8 cellular contexts compared by ENCODE assay signal in genomic region chr15:68114356-68114755, GRCh38.
DNase-seq lines count a peak whose midpoint lies in the region; ATAC-seq and TF ChIP-seq lines count a peak whose summit lies in the region.

No MANE protein-coding gene starts in this region.

- ATAC-seq in T-cell (replicated peaks in 1 of 4) (peak in 2 of 4 experiments; percentile 40 to 64), gastroesophageal sphincter (no peak), body of pancreas (no peak), HG03565 (IDR thresholded peaks at IDR 0.05; ENCODE audit: unreplicated experiment) (no peak)

- H3K27ac ChIP-seq in gastroesophageal sphincter = peak overlapping the region in 3 of 4 donors; percentile 23 to 59 (median 46)
- peak overlapping the region; percentile 40 for H3K27ac ChIP-seq in smooth muscle cell (ENCODE audit: low read depth)
- peak overlapping the region in 2 of 4 donors; percentile 47 to 70 for H3K27ac ChIP-seq in body of pancreas

- TF ChIP-seq POLR2A in gastroesophageal sphincter (IDR thresholded peaks at IDR 0.05) = no peak
- TF ChIP-seq POLR2A in body of pancreas (IDR thresholded peaks at IDR 0.05) = no peak

- peaks cover 8 to 49% (median 20%) of the 10 kb centered on the region in 3 donors for H3K4me1 ChIP-seq in gastroesophageal sphincter
- peaks cover 15% of the 10 kb centered on the region for H3K4me1 ChIP-seq in smooth muscle cell (ENCODE audit: low read depth)
- peaks cover 25% of the 10 kb centered on the region for H3K4me1 ChIP-seq in body of pancreas

- no peaks in the 10 kb centered on the region for H3K27me3 ChIP-seq in gastroesophageal sphincter
- no peaks in the 10 kb centered on the region for H3K27me3 ChIP-seq in smooth muscle cell (ENCODE audit: low read depth)
- H3K27me3 ChIP-seq in body of pancreas = no peaks in the 10 kb centered on the region

- peaks cover 80 to 86% (median 85%) of the 10 kb centered on the region in 3 donors for H3K4me1 Mint-ChIP-seq in T-cell

- H3K79me2 ChIP-seq in smooth muscle cell (ENCODE audit: low read depth) = peaks cover 94% of the 10 kb centered on the region

- H3K9ac ChIP-seq in smooth muscle cell (ENCODE audit: low read depth) = peak overlapping the region; percentile 11

- POLR2A ChIA-PET in T-cell (lab: Charles Lee) = interaction anchor here in 1 of 2 donors (0.9 kb wide), 1 partner anchor 60 kb away, joined by 4 read pairs; the partner anchor contains the start of gene PIAS1

- no peak for TF ChIP-seq CTCF in gastroesophageal sphincter (IDR thresholded peaks at IDR 0.05)
- TF ChIP-seq CTCF in smooth muscle cell (IDR thresholded peaks at IDR 0.05; ENCODE audit: borderline replicate concordance, insufficient read depth, poor library complexity, severe bottlenecking) = no peak
- no peak for TF ChIP-seq CTCF in body of pancreas (IDR thresholded peaks at IDR 0.05)

- no peaks in the 10 kb centered on the region for H3K9me3 Mint-ChIP-seq in T-cell

- no peaks in the 10 kb centered on the region for H3F3A ChIP-seq in smooth muscle cell (ENCODE audit: low read depth)

- peak overlapping the region; percentile 72 for H3K4me2 ChIP-seq in smooth muscle cell

- H3K4me3 Mint-ChIP-seq in T-cell = peak overlapping the region; percentile 66 to 69 (median 68)

- H2AFZ ChIP-seq in smooth muscle cell (ENCODE audit: low read depth) = no peak overlapping the region

- 0% methylated on average over 1 of the region's 1 CpG for WGBS in gastroesophageal sphincter (ENCODE audit: low coverage in 1 of 2), 2 donors
- WGBS in smooth muscle cell (ENCODE audit: low lambda C conversion rate) = 54% methylated on average over 1 of the region's 1 CpG
- WGBS in body of pancreas, 2 donors = 0% methylated on average over 1 of the region's 1 CpG

- H4K20me1 ChIP-seq in smooth muscle cell (ENCODE audit: low read depth) = peaks cover 92% of the 10 kb centered on the region

- CTCF ChIA-PET in T-cell (lab: Charles Lee) = no interaction called here

- no peaks in the 10 kb centered on the region for H3K27me3 Mint-ChIP-seq in T-cell

- no peak for TF ChIP-seq EP300 in gastroesophageal sphincter (IDR thresholded peaks at IDR 0.05)

- H3K4me3 ChIP-seq in gastroesophageal sphincter (peak overlapping the region; percentile 30 to 34), smooth muscle cell (peak overlapping the region; percentile 47), body of pancreas (no peak overlapping the region)

- DNase-seq in HCEC 1CT (peak; percentile 55), T-cell (no peak), smooth muscle cell (lab: John Stamatoyannopoulos, UW; ENCODE audit: unreplicated experiment) (no peak), NCI-H526 (lab: John Stamatoyannopoulos, UW) (no peak), body of pancreas (no peak)
- DNase-seq in stimulated activated CD4-positive, alpha-beta T cell treated with anti-CD3 and anti-CD28 coated beads, Interleukin-4, amount 100 ng/mL, for 24 hours = no peak

- no peak overlapping the region for H3K27ac Mint-ChIP-seq in T-cell

- intact Hi-C loops in body of pancreas (cut with DNase I) = no loop called here

- H3K9me3 ChIP-seq in gastroesophageal sphincter (no peaks in the 10 kb centered on the region), smooth muscle cell (replicated peaks; ENCODE audit: low read depth) (no peaks in the 10 kb centered on the region), body of pancreas (no peaks in the 10 kb centered on the region)

- no peaks in the 10 kb centered on the region for H3K36me3 ChIP-seq in gastroesophageal sphincter
- H3K36me3 ChIP-seq in smooth muscle cell (ENCODE audit: low read depth) = no peaks in the 10 kb centered on the region
- no peaks in the 10 kb centered on the region for H3K36me3 ChIP-seq in body of pancreas (replicated peaks in 1 of 2; ENCODE audit: insufficient read depth in 1 of 2, low read depth in 2 of 2)

- peaks cover 18% of the 10 kb centered on the region for H3K36me3 Mint-ChIP-seq in T-cell

Comparison
In these comparisons a context has a peak if more than half of its experiments do, and no peak if none do; other contexts are left out.
1. H3K4me3 ChIP-seq: peak in gastroesophageal sphincter (2 of 2) and smooth muscle cell (single experiment); none in body of pancreas (0 of 2).